In genomic region chr15:62190257-62190656, GRCh38 we compare ENCODE assay signal across 20 cellular contexts. TPM values are rescaled to one million over a fixed set of nuclear protein-coding genes. Genes with fewer than 3 reads are reported as not detected.
"Had no signal": no experiment of that assay in that cellular context is flagged by ENCODE, and none has a peak within 500 bp of the region (broad histone marks: within the 10 kb centered on the region; RNA-seq: fewer than 3 reads in every experiment).

No MANE protein-coding gene starts in this region.

- H3K9ac ChIP-seq: SK-N-SH had no signal

- DNase-seq: KBM-7, MV-4-11, NCI-H1048, NCI-H1105, NCI-H1436 treated with DMSO at 0.1 percent for 48 hours, NCI-H1694, NCI-H187 treated with DMSO at 0.1 percent for 48 hours, NCI-H2029 treated with DMSO at 0.1 percent for 48 hours, NCI-H2171 treated with DMSO at 0.1 percent for 48 hours, NCI-H510A, NCI-H524 treated with DMSO at 0.1 percent for 48 hours, NCI-H774, RPMI8226, SHP77, SK-N-SH had no signal

- FAIRE-seq: RCC 7860 had no signal

- H3K4me2 ChIP-seq: SK-N-SH had no signal

- H3K9me3 ChIP-seq: SK-N-SH had no signal

- H3K27ac ChIP-seq: HL-60 had no signal

RNA-seq across cellular contexts. Expression of gene C2CD4B, which starts 25.2 kb away (rescaled TPM):
- total RNA-seq: LHCN-M2, MCF 10A, SK-MEL-5 had no signal
- polyA plus RNA-seq: SK-N-SH had no signal
